1 cellular context compared by ENCODE assay signal in the genomic region with DNA sequence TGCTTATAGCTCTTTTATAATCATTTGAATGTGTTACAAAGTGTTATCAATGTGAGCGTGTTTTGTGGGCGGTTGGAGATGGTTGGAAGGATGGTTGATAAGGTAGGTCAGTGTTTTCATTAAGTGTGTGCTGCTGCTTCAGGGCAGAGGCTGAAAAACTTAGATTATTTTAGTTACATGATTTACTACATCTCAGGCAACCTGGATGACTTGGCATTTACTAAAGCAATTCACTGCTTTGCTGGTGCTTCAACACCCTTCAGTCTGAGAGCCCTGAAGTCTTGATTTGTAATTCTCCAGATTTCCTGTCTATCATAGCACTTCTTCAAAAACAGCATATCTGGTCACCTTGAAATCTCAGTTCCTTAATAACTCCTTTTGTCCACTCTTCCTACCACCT.
TF ChIP-seq lines count a peak whose summit lies in the region.
"Not testable (repeated sequence)": the region's sequence is repeated elsewhere in the genome, so short reads cannot be mapped to it uniquely, and the experiment has no call there.

No MANE protein-coding gene starts in this region.

TF ChIP-seq in K562, 482 proteins besides CTCF, POLR2A, EP300 and RAD21 (continued from another document):
- TF ChIP-seq, protein P1, sequence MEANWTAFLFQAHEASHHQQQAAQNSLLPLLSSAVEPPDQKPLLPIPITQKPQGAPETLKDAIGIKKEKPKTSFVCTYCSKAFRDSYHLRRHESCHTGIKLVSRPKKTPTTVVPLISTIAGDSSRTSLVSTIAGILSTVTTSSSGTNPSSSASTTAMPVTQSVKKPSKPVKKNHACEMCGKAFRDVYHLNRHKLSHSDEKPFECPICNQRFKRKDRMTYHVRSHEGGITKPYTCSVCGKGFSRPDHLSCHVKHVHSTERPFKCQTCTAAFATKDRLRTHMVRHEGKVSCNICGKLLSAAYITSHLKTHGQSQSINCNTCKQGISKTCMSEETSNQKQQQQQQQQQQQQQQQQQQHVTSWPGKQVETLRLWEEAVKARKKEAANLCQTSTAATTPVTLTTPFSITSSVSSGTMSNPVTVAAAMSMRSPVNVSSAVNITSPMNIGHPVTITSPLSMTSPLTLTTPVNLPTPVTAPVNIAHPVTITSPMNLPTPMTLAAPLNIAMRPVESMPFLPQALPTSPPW (CRISPR knock-in tag; IDR thresholded peaks at IDR 0.05), result peak; percentile 25; the same call in 1 of the 2 replicates
- TF ChIP-seq RCOR1 (IDR thresholded peaks at IDR 0.05; ENCODE audit: borderline replicate concordance in 1 of 2, low read depth in 2 of 2, low read length in 2 of 2) (peak; percentile 79 to 94), CREM (IDR thresholded peaks at IDR 0.05; ENCODE audit: low read depth) (0 out of 2 replicates have a peak, but pooled peaks have one; percentile 20), TRIM24 (IDR thresholded peaks at IDR 0.05) (0 out of 4 replicates have a peak, but pooled peaks of 1 of the 2 experiments have one; percentile 11), JUND (IDR thresholded peaks at IDR 0.05; ENCODE audit: borderline replicate concordance, low read depth, low read length) (peak; percentile 46; the same call in 1 of the 2 replicates), PKNOX1 (IDR thresholded peaks at IDR 0.05) (peak; percentile 86), PHF21A (IDR thresholded peaks at IDR 0.05; ENCODE audit: borderline replicate concordance, low read depth) (0 out of 2 replicates have a peak, but pooled peaks have one; percentile 59), TEAD4 (IDR thresholded peaks at IDR 0.05; ENCODE audit: low read length) (peak; percentile 84), ZNF316 (IDR thresholded peaks at IDR 0.05) (peak; percentile 92), NFIC (IDR thresholded peaks at IDR 0.05) (peak; percentile 62), CBFA2T3 (IDR thresholded peaks at IDR 0.05) (peak; percentile 92), NCOR1 (IDR thresholded peaks at IDR 0.05) (peak; percentile 83), TAF9B (IDR thresholded peaks at IDR 0.05; ENCODE audit: partially characterized antibody) (peak; percentile 9), ARID1B (IDR thresholded peaks at IDR 0.05) (peak; percentile 91)
- not testable (repeated sequence) for TF ChIP-seq JUND (tag; IDR thresholded peaks at IDR 0.05; ENCODE audit: borderline replicate concordance, low read depth, low read length); TEAD4 (CRISPR knock-in tag; IDR thresholded peaks at IDR 0.05; ENCODE audit: borderline replicate concordance)
- TF ChIP-seq, protein P2, sequence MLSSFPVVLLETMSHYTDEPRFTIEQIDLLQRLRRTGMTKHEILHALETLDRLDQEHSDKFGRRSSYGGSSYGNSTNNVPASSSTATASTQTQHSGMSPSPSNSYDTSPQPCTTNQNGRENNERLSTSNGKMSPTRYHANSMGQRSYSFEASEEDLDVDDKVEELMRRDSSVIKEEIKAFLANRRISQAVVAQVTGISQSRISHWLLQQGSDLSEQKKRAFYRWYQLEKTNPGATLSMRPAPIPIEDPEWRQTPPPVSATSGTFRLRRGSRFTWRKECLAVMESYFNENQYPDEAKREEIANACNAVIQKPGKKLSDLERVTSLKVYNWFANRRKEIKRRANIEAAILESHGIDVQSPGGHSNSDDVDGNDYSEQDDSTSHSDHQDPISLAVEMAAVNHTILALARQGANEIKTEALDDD (IDR thresholded peaks at IDR 0.05), result peak; percentile 81
- TF ChIP-seq, protein P3, sequence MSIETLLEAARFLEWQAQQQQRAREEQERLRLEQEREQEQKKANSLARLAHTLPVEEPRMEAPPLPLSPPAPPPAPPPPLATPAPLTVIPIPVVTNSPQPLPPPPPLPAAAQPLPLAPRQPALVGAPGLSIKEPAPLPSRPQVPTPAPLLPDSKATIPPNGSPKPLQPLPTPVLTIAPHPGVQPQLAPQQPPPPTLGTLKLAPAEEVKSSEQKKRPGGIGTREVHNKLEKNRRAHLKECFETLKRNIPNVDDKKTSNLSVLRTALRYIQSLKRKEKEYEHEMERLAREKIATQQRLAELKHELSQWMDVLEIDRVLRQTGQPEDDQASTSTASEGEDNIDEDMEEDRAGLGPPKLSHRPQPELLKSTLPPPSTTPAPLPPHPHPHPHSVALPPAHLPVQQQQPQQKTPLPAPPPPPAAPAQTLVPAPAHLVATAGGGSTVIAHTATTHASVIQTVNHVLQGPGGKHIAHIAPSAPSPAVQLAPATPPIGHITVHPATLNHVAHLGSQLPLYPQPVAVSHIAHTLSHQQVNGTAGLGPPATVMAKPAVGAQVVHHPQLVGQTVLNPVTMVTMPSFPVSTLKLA (conservative IDR thresholded peaks at IDR 0.05), result peak in 1 of 2 experiments; percentile 58; a peak in 2 of 4 replicates
